8 cellular contexts compared by ENCODE assay signal in the genomic region with DNA sequence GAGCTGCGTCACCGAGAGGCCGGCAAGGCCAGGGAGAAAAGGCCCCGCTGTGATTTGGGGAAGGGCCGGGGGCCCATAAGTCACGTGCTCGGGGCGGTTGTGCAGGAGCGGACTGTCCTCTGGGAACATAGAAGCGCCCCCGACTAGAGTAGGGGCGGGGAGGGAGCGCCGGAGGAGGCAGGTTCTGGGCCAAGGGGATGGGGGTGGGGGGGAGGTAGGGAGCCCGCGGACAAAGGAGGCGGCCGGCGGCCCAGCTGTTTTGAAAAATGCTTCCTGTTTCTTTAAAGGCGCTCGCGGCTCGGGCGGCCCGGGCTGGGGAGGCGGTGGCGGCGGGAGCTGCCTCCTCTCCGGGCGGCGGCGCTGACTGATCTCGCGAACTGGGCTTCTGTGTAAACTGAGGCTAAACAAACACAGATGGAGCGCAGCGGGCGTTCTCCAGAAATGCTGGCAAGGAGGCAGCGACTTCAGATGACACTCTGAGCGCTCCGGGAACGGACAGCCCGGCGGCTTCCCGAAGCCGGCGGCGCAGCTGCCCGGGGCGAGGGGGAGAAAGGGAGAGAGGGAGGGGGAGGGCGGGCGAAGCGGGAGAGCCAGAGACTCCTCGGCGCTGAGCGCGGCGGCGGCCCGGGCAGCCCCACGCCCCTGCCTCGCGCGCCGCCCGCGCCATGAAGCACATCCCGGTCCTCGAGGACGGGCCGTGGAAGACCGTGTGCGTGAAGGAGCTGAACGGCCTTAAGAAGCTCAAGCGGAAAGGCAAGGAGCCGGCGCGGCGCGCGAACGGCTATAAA. TPM values are rescaled to one million over a fixed set of nuclear protein-coding genes. Genes with fewer than 3 reads are reported as not detected.
DNase-seq lines count a peak whose midpoint lies in the region; ATAC-seq, FAIRE-seq and TF ChIP-seq lines count a peak whose summit lies in the region.

A gene with protein sequence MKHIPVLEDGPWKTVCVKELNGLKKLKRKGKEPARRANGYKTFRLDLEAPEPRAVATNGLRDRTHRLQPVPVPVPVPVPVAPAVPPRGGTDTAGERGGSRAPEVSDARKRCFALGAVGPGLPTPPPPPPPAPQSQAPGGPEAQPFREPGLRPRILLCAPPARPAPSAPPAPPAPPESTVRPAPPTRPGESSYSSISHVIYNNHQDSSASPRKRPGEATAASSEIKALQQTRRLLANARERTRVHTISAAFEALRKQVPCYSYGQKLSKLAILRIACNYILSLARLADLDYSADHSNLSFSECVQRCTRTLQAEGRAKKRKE (plus strand): TSS at position 467 of the 788 bp plus-strand sequence. CDS start 199 bp downstream, at position 666.

- H3K4me1 ChIP-seq in HUES6 (ENCODE audit: control insufficient read depth, insufficient read depth, low read length) (peaks cover 18% of the 10 kb centered on the region), HepG2 (ENCODE audit: insufficient read depth, low read length) (peaks cover 52% of the 10 kb centered on the region)

- WGBS in HepG2 (ENCODE audit: low lambda C conversion rate): 2% methylated on average over 62 of the region's 81 CpGs

- no peak within 1 kb of the TSS; the same call in 1 of the 2 replicates for H3K27ac ChIP-seq in HUES6 (ENCODE audit: low read depth, low read length)
- H3K27ac ChIP-seq in HepG2 (ENCODE audit: extremely low read length, insufficient read depth, low read length): no peak within 1 kb of the TSS

- H3K36me3 ChIP-seq in HUES6 (ENCODE audit: control insufficient read depth, insufficient read depth, low read length) (no peaks in the 10 kb centered on the region), HepG2 (replicated peaks in 1 of 2; ENCODE audit: control insufficient read depth in 1 of 2, insufficient read depth in 2 of 2, low read length in 2 of 2) (no peaks in the 10 kb centered on the region)

- TF ChIP-seq POLR2A in HepG2 (IDR thresholded peaks at IDR 0.05; ENCODE audit: insufficient read depth in 1 of 2, low read depth in 2 of 2, low read length in 2 of 2): no peak

- BruUV-seq in HepG2 (replicated peaks; lab: Mats Ljungman, UMichigan): no TSS peak

- H3K4me2 ChIP-seq in HepG2 (ENCODE audit: low read depth, low read length): peak within 1 kb of the TSS; percentile 82

- in situ Hi-C loops in Caki2 (cut with HindIII; ENCODE audit: low pct_unique_long_range_greater_than_20kb, low sequenced_read_pairs) (no loop called here), HepG2 (cut with HindIII; ENCODE audit: extremely low pct_ligation_motif_present, low pct_unique_long_range_greater_than_20kb) (loop anchor here (5.0 kb wide), 1 partner anchor 59 kb away; no protein-coding TSS in a partner anchor)

- CTCF ChIA-PET in HepG2 (lab: Yijun Ruan, JAX; ENCODE audit: low intra/inter-chr PET ratio, low total read pairs): interaction anchor here (1.0 to 4.3 kb wide), 2 partner anchors 51 to 60 kb away, joined by 3 to 107 read pairs; no protein-coding TSS in a partner anchor

- no peak for FAIRE-seq in HepG2 (lab: Jason Lieb, UNC)

- POLR2A ChIA-PET in HepG2 (lab: Yijun Ruan, JAX): interaction anchor here (0.6 to 1.6 kb wide), 3 partner anchors 12 to 122 kb away, joined by 3 to 7 read pairs (median 4); no protein-coding TSS in a partner anchor

- no peak for TF ChIP-seq RAD21 in HepG2 (CRISPR knock-in tag; IDR thresholded peaks at IDR 0.05)

- no peak for TF ChIP-seq CTCF in HepG2 (CRISPR knock-in tag; IDR thresholded peaks at IDR 0.05)

- no peaks in the 10 kb centered on the region for H3K79me2 ChIP-seq in HepG2 (ENCODE audit: insufficient read depth, low read length)

- no peak within 1 kb of the TSS for H2AFZ ChIP-seq in HepG2 (ENCODE audit: low read length)

- TF ChIP-seq EP300 in HepG2 (IDR thresholded peaks at IDR 0.05; ENCODE audit: low read depth in 2 of 2, low read length in 2 of 2) (no peak), HepG2 (CRISPR knock-in tag; IDR thresholded peaks at IDR 0.05; ENCODE audit: borderline replicate concordance) (no peak)

- intact Hi-C loops in HepG2 (cut with micrococcal nuclease; ENCODE audit: unreplicated experiment): loop anchor here (1.0 kb wide), 2 partner anchors 19 to 41 kb away; no protein-coding TSS in a partner anchor

- ATAC-seq in HepG2 (peak; percentile 16), GM19351 (IDR thresholded peaks at IDR 0.05; ENCODE audit: unreplicated experiment) (no peak), GM18520 (IDR thresholded peaks at IDR 0.05; ENCODE audit: unreplicated experiment) (no peak)

- DNase-seq in Caki2 (ENCODE audit: low read depth) (peak; percentile 52), SW480 (ENCODE audit: low spot score) (peak; percentile 26), dermis microvascular lymphatic vessel endothelial cell (ENCODE audit: low read depth in 2 of 2) (peak in 1 of 2 donors; percentile 60), HepG2 (ENCODE audit: low spot score) (peak; percentile 67)
- peak; percentile 52 for DNase-seq in stimulated activated CD8-positive, alpha-beta memory T cell treated with anti-CD3 and anti-CD28 coated beads, Interleukin-4, amount 100 ng/mL, for 48 hours

- H4K20me1 ChIP-seq in HepG2 (ENCODE audit: insufficient read depth, low read length): no peaks in the 10 kb centered on the region

- H3K9ac ChIP-seq in HUES6 (ENCODE audit: low read length) (peak within 1 kb of the TSS; percentile 68), HepG2 (ENCODE audit: insufficient read depth, low read depth, low read length) (peak within 1 kb of the TSS; percentile 4; the same call in 1 of the 2 replicates)

- H3K9me3 ChIP-seq in HUES6 (ENCODE audit: control insufficient read depth, insufficient read depth, low read depth, low read length) (no peaks in the 10 kb centered on the region), HepG2 (ENCODE audit: low read length) (no peaks in the 10 kb centered on the region)

- H3K4me3 ChIP-seq in HUES6 (ENCODE audit: low read depth, low read length) (peak within 1 kb of the TSS; percentile 79), HepG2 (replicated peaks in 1 of 3; ENCODE audit: insufficient read depth in 1 of 3, low read depth in 2 of 3, low read length in 3 of 3) (peak within 1 kb of the TSS; percentile 58 to 67 (median 58))

- H3K27me3 ChIP-seq in HUES6 (ENCODE audit: control insufficient read depth, insufficient read depth, low read length) (peaks cover 79% of the 10 kb centered on the region), HepG2 (ENCODE audit: control insufficient read depth in 1 of 2, insufficient read depth in 2 of 2, low read length in 2 of 2) (peaks cover 10 to 51% of the 10 kb centered on the region in 2 experiments; a peak in 4 of 5 replicates)

TF ChIP-seq in HepG2, 621 proteins besides CTCF, POLR2A, EP300 and RAD21 (continues in another document):
- TF ChIP-seq BCL6 (CRISPR knock-in tag; IDR thresholded peaks at IDR 0.05): peak; percentile 57; the same call in 1 of the 2 replicates
- TF ChIP-seq, protein P1, sequence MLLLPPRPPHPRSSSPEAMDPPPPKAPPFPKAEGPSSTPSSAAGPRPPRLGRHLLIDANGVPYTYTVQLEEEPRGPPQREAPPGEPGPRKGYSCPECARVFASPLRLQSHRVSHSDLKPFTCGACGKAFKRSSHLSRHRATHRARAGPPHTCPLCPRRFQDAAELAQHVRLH (CRISPR knock-in tag; IDR thresholded peaks at IDR 0.05; ENCODE audit: borderline replicate concordance, low read depth): no peak
- 0 out of 2 replicates have a peak, but pooled peaks have one; percentile 26 for TF ChIP-seq HOXA5 (CRISPR knock-in tag; IDR thresholded peaks at IDR 0.05)
- 0 out of 2 replicates have a peak, but pooled peaks have one; percentile 15 for TF ChIP-seq NCOA1 (CRISPR knock-in tag; IDR thresholded peaks at IDR 0.05)
- TF ChIP-seq, protein P2, sequence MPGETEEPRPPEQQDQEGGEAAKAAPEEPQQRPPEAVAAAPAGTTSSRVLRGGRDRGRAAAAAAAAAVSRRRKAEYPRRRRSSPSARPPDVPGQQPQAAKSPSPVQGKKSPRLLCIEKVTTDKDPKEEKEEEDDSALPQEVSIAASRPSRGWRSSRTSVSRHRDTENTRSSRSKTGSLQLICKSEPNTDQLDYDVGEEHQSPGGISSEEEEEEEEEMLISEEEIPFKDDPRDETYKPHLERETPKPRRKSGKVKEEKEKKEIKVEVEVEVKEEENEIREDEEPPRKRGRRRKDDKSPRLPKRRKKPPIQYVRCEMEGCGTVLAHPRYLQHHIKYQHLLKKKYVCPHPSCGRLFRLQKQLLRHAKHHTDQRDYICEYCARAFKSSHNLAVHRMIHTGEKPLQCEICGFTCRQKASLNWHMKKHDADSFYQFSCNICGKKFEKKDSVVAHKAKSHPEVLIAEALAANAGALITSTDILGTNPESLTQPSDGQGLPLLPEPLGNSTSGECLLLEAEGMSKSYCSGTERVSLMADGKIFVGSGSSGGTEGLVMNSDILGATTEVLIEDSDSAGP (CRISPR knock-in tag; IDR thresholded peaks at IDR 0.05; ENCODE audit: borderline replicate concordance): peak; percentile 97

RNA-seq across cellular contexts. Expression of the gene that starts here (rescaled TPM):
- 7.5 and 12.9 TPM in 2 replicates for total RNA-seq in Caki2 (2014; rRNA removed; shearing (Covaris generic); ENCODE audit: low replicate concordance)
- 13.1 and 21.5 TPM in 2 replicates for total RNA-seq in dermis microvascular lymphatic vessel endothelial cell
- 0.11 and 0.13 TPM in 2 replicates for total RNA-seq in HepG2 (2016; rRNA removed; fragmentation: Illumina TruSeq; extraction: Trizol)
- 0.10 TPM in 1 of 2 replicates, not detected in the other for total RNA-seq in HepG2 (2016; cell fraction: cytosol; rRNA removed; fragmentation: Illumina TruSeq; extraction: Trizol; ENCODE audit: low read depth)
- total RNA-seq in HepG2 (2016; cell fraction: insoluble cytoplasmic fraction; rRNA removed; fragmentation: Illumina TruSeq; extraction: Trizol): 0.13 and 0.21 TPM in 2 replicates
- 0.12 and 0.21 TPM in 2 replicates for total RNA-seq in HepG2 (2016; cell fraction: membrane; rRNA removed; fragmentation: Illumina TruSeq; extraction: Trizol)
- total RNA-seq in HepG2 (2016; cell fraction: nucleus; rRNA removed; fragmentation: Illumina TruSeq; extraction: Trizol): 0.34 and 0.38 TPM in 2 replicates
- polyA plus RNA-seq in HepG2 (2011; rRNA removed): 0.22 and 0.61 TPM in 2 replicates
- polyA plus RNA-seq in HepG2 (2011; cell fraction: cytosol; rRNA removed): 0.23 and 0.62 TPM in 2 replicates
- 0.55 and 0.88 TPM in 2 replicates for polyA plus RNA-seq in HepG2 (2011; cell fraction: nucleus; rRNA removed)
- 0.13 TPM in 1 of 2 replicates, not detected in the other for polyA plus RNA-seq in HepG2 (2012)
- not detected in 2 replicates for polyA plus RNA-seq in HepG2 (2016; cell fraction: cytosol; fragmentation: Illumina TruSeq; extraction: Trizol; ENCODE audit: low read depth)
- 0.11 and 0.14 TPM in 2 replicates for polyA plus RNA-seq in HepG2 (2016; cell fraction: insoluble cytoplasmic fraction; fragmentation: Illumina TruSeq; extraction: Trizol; ENCODE audit: low read depth)
- 0.13 TPM in 1 of 2 replicates, not detected in the other for polyA plus RNA-seq in HepG2 (2016; cell fraction: membrane; fragmentation: Illumina TruSeq; extraction: Trizol; ENCODE audit: low read depth)
- 0.15 and 0.25 TPM in 2 replicates for polyA plus RNA-seq in HepG2 (2016; cell fraction: nucleus; fragmentation: Illumina TruSeq; extraction: Trizol; ENCODE audit: insufficient read depth, low read depth)
- 1.6 and 10.7 TPM in 2 replicates for polyA minus RNA-seq in HepG2 (2011; rRNA and poly(A)+ RNA removed; ENCODE audit: low replicate concordance)
- polyA minus RNA-seq in HepG2 (2011; cell fraction: cytosol; rRNA and poly(A)+ RNA removed): 0.44 TPM in 1 of 2 replicates, not detected in the other
- 0.62 and 1.4 TPM in 2 replicates for polyA minus RNA-seq in HepG2 (2011; cell fraction: nucleus; rRNA and poly(A)+ RNA removed)
